Comparison of ENCODE assay signal across 8 cellular contexts in genomic region chr12:12612403-12612802, GRCh38. TPM values are rescaled to one million over a fixed set of nuclear protein-coding genes. Genes with fewer than 3 reads are reported as not detected.
DNase-seq lines count a peak whose midpoint lies in the region; ATAC-seq and TF ChIP-seq lines count a peak whose summit lies in the region.

No MANE protein-coding gene starts in this region.

- TF ChIP-seq CTCF in WI38 (IDR thresholded peaks at IDR 0.05; ENCODE audit: low read depth, low read length) = no peak

- peaks cover 50% of the 10 kb centered on the region for H3K4me1 Mint-ChIP-seq in activated T-cell treated with anti-CD3 and anti-CD28 coated beads, Interleukin-2, amount 50 U/mL, for 4 hours (ENCODE audit: low read depth)
- H3K4me1 Mint-ChIP-seq in natural killer cell treated with Interleukin-12 subunit alpha and Interleukin-12 subunit beta and Interleukin-15 and Interleukin-18, amount 100 ng/mL, for 72 hours (ENCODE audit: low read depth in 2 of 2) = peaks cover 25 to 41% of the 10 kb centered on the region in 2 donors

- no peak for DNase-seq in activated T-cell treated with anti-CD3 and anti-CD28 coated beads, Interleukin-2, amount 50 U/mL, for 4 hours
- no peak for DNase-seq in activated T-cell treated with anti-CD3 and anti-CD28 coated beads, Interleukin-2, amount 50 U/mL, for 48 hours
- DNase-seq in NCI-H1048 (lab: John Stamatoyannopoulos, UW) (peak; percentile 2), fibroblast of peridontal ligament (ENCODE audit: extremely low read depth) (peak; percentile 63), cerebellar nuclear complex (lab: John Stamatoyannopoulos, UW) (no peak), NCI-H774 (lab: John Stamatoyannopoulos, UW) (no peak)
- no peak for DNase-seq in natural killer cell treated with Interleukin-12 subunit alpha and Interleukin-12 subunit beta and Interleukin-15 and Interleukin-18, amount 100 ng/mL, for 72 hours (ENCODE audit: low spot score)

- H3K4me3 Mint-ChIP-seq in activated T-cell treated with anti-CD3 and anti-CD28 coated beads, Interleukin-2, amount 50 U/mL, for 4 hours = peak overlapping the region; percentile 96
- peak overlapping the region; percentile 94 for H3K4me3 Mint-ChIP-seq in natural killer cell treated with Interleukin-12 subunit alpha and Interleukin-12 subunit beta and Interleukin-15 and Interleukin-18, amount 100 ng/mL, for 72 hours

- peak overlapping the region; percentile 94 to 95 for H3K27ac Mint-ChIP-seq in natural killer cell treated with Interleukin-12 subunit alpha and Interleukin-12 subunit beta and Interleukin-15 and Interleukin-18, amount 100 ng/mL, for 72 hours

- H3K9me3 Mint-ChIP-seq in activated T-cell treated with anti-CD3 and anti-CD28 coated beads, Interleukin-2, amount 50 U/mL, for 4 hours = no peaks in the 10 kb centered on the region
- no peaks in the 10 kb centered on the region for H3K9me3 Mint-ChIP-seq in natural killer cell treated with Interleukin-12 subunit alpha and Interleukin-12 subunit beta and Interleukin-15 and Interleukin-18, amount 100 ng/mL, for 72 hours

- peak; percentile 19 to 34 for ATAC-seq in activated T-cell treated with anti-CD3 and anti-CD28 coated beads, Interleukin-2, amount 50 U/mL, for 4 hours
- ATAC-seq in natural killer cell treated with Interleukin-12 subunit alpha and Interleukin-12 subunit beta and Interleukin-15 and Interleukin-18, amount 100 ng/mL, for 72 hours = peak; percentile 33 to 68

- no peaks in the 10 kb centered on the region for H3K27me3 Mint-ChIP-seq in activated T-cell treated with anti-CD3 and anti-CD28 coated beads, Interleukin-2, amount 50 U/mL, for 4 hours (ENCODE audit: low read depth)
- no peaks in the 10 kb centered on the region for H3K27me3 Mint-ChIP-seq in natural killer cell treated with Interleukin-12 subunit alpha and Interleukin-12 subunit beta and Interleukin-15 and Interleukin-18, amount 100 ng/mL, for 72 hours

- peak overlapping the region; percentile 84 for H3K4me3 ChIP-seq in WI38 (ENCODE audit: low read depth, low read length)

- peaks cover 9% of the 10 kb centered on the region for H3K36me3 Mint-ChIP-seq in activated T-cell treated with anti-CD3 and anti-CD28 coated beads, Interleukin-2, amount 50 U/mL, for 4 hours (ENCODE audit: insufficient read depth)
- H3K36me3 Mint-ChIP-seq in natural killer cell treated with Interleukin-12 subunit alpha and Interleukin-12 subunit beta and Interleukin-15 and Interleukin-18, amount 100 ng/mL, for 72 hours = no peaks in the 10 kb centered on the region

RNA-seq across cellular contexts. Expression of gene CREBL2, which starts 0.7 kb away (rescaled TPM):
- total RNA-seq in activated T-cell treated with anti-CD3 and anti-CD28 coated beads, Interleukin-2, amount 50 U/mL, for 4 hours = 10 to 100 TPM; 14.4 to 16.9 (median 14.8) TPM
- total RNA-seq in natural killer cell treated with Interleukin-12 subunit alpha and Interleukin-12 subunit beta and Interleukin-15 and Interleukin-18, amount 100 ng/mL, for 72 hours = 10 to 100 TPM; 15.5 to 15.9 TPM

RNA-seq across cellular contexts. Expression of gene DUSP16, which starts 49.7 kb away (rescaled TPM):
- total RNA-seq in activated T-cell treated with anti-CD3 and anti-CD28 coated beads, Interleukin-2, amount 50 U/mL, for 4 hours = 10 to 100 TPM; 24.0 to 40.8 (median 34.9) TPM
- 10 to 100 TPM; 21.8 to 22.8 TPM for total RNA-seq in natural killer cell treated with Interleukin-12 subunit alpha and Interleukin-12 subunit beta and Interleukin-15 and Interleukin-18, amount 100 ng/mL, for 72 hours

Comparison
In these comparisons a context has a peak if more than half of its experiments do, and no peak if none do; other contexts are left out.
1. DNase-seq: peak in NCI-H1048 (single experiment) and fibroblast of peridontal ligament (single experiment); none in activated T-cell treated with anti-CD3 and anti-CD28 coated beads, Interleukin-2, amount 50 U/mL, for 4 hours (single experiment), activated T-cell treated with anti-CD3 and anti-CD28 coated beads, Interleukin-2, amount 50 U/mL, for 48 hours (0 of 2), natural killer cell treated with Interleukin-12 subunit alpha and Interleukin-12 subunit beta and Interleukin-15 and Interleukin-18, amount 100 ng/mL, for 72 hours (single experiment), cerebellar nuclear complex (0 of 2) and NCI-H774 (single experiment).